ENCODE assay signal across 15 cellular contexts in genomic region chr14:39423793-39424192, GRCh38.
"Had no signal": no experiment of that assay in that cellular context is flagged by ENCODE, and none has a peak within 500 bp of the region (broad histone marks: within the 10 kb centered on the region; RNA-seq: fewer than 3 reads in every experiment).

No MANE protein-coding gene starts in this region.

- H3K27me3 ChIP-seq: gastrocnemius medialis, heart right ventricle had no signal

- H3K4me1 ChIP-seq: prostate gland had no signal

- H3K4me3 ChIP-seq: gastrocnemius medialis, heart right ventricle, prostate gland had no signal

- ATAC-seq: activated CD8-positive, alpha-beta memory T cell treated with anti-CD3 and anti-CD28 coated beads, Interleukin-2, amount 10 ng/mL, durations not matched to agents 7 days and 5 days; gastrocnemius medialis; sciatic nerve; stimulated activated naive CD8-positive, alpha-beta T cell treated with anti-CD3 and anti-CD28 coated beads, Interleukin-15, amount 100 ng/mL, for 72 hours had no signal

- DNase-seq: activated CD4-positive, CD25-positive, alpha-beta regulatory T cell; activated CD8-positive, alpha-beta memory T cell treated with anti-CD3 and anti-CD28 coated beads, Interleukin-2, amount 10 ng/mL, durations not matched to agents 7 days and 5 days; activated effector memory CD4-positive, alpha-beta T cell treated with anti-CD3 and anti-CD28 coated beads, Interleukin-2, amount 50 U/mL, for 16 hours; activated T-cell treated with anti-CD3 and anti-CD28 coated beads, Interleukin-2, amount 50 U/mL, for 1 hour; aorta; erythroblast; gastrocnemius medialis; heart right ventricle; midbrain; stimulated activated naive CD8-positive, alpha-beta T cell treated with anti-CD3 and anti-CD28 coated beads, Interleukin-15, amount 100 ng/mL, for 72 hours; SW 1271 had no signal

- H3K27me3 Mint-ChIP-seq: activated CD8-positive, alpha-beta memory T cell treated with anti-CD3 and anti-CD28 coated beads, Interleukin-2, amount 10 ng/mL, durations not matched to agents 7 days and 5 days; stimulated activated naive CD8-positive, alpha-beta T cell treated with anti-CD3 and anti-CD28 coated beads, Interleukin-15, amount 100 ng/mL, for 72 hours; type B pancreatic cell had no signal

- H3K27ac Mint-ChIP-seq: activated CD8-positive, alpha-beta memory T cell treated with anti-CD3 and anti-CD28 coated beads, Interleukin-2, amount 10 ng/mL, durations not matched to agents 7 days and 5 days; T-helper 2 cell treated with Interferon-gamma antibody and Interleukin-4, amounts not matched to agents 5 μg/mL and 100 μg/mL, for 36 hours; type B pancreatic cell had no signal

- H3K27ac ChIP-seq: gastrocnemius medialis, heart right ventricle, prostate gland had no signal

- H3K4me3 Mint-ChIP-seq: activated CD8-positive, alpha-beta memory T cell treated with anti-CD3 and anti-CD28 coated beads, Interleukin-2, amount 10 ng/mL, durations not matched to agents 7 days and 5 days; stimulated activated naive CD8-positive, alpha-beta T cell treated with anti-CD3 and anti-CD28 coated beads, Interleukin-15, amount 100 ng/mL, for 72 hours; T-helper 2 cell treated with Interferon-gamma antibody and Interleukin-4, amounts not matched to agents 5 μg/mL and 100 μg/mL, for 36 hours; type B pancreatic cell had no signal

- H3K9me3 ChIP-seq: gastrocnemius medialis, heart right ventricle, prostate gland had no signal

- H3K36me3 ChIP-seq: gastrocnemius medialis, heart right ventricle, prostate gland had no signal

- H3K9me3 Mint-ChIP-seq: stimulated activated naive CD8-positive, alpha-beta T cell treated with anti-CD3 and anti-CD28 coated beads, Interleukin-15, amount 100 ng/mL, for 72 hours had no signal
